8 cellular contexts compared by ENCODE assay signal in the genomic region with DNA sequence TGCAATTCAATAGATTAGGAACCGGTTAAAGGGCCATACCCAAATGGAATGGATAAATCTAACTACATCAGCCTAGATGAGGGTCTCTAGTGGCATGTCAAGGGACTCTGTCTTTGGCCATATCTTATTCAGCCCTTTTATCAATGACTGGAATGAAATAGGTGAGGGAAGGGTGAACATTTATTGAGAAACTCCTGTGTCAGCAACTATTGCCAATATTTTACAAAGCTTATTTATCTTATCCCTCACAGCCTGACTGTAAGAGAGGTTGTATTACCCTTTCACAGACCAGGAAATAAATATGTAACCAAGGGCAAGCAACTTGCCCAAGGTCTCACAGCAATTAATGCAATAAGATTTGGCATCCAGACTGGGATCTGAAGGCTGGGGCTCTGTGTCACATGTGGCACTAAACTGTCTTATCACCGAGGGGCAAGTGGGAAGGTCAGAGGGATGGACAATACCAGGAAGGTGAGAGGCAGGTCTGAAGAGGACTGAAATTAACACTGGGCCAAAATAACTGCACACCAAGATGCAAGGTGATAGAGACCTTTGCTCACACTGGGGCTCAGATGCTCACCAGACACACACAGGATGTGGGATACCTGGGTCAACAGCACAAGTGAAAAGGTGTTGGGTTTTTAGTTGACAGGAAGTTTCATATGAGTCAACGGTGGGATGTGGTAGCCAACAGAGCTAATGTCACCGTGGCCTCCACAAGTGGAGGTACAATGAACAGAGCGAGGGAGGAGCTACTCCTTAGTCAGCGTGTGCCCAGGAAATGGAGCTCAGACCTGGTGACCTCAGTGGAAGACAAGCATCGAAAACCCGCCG.
A peak's percentile ranks its signal among the peaks of the same experiment; 100 is the strongest.
DNase-seq lines count a peak whose midpoint lies in the region; ATAC-seq and TF ChIP-seq lines count a peak whose summit lies in the region.

No MANE protein-coding gene starts in this region.

- DNase-seq in activated CD4-positive, CD25-positive, alpha-beta regulatory T cell (lab: John Stamatoyannopoulos, UW): peak in 3 of 4 experiments; percentile 22 to 41 (median 40)
- DNase-seq in kidney tubule cell (ENCODE audit: low spot score) (peak; percentile 77), COLO829 (ENCODE audit: low spot score) (no peak), left ventricle myocardium superior (no peak), HCEC 1CT (no peak), HuH-7.5 (ENCODE audit: low spot score) (no peak)

- intact Hi-C loops in left ventricle myocardium superior (cut with micrococcal nuclease): no loop called here

- no peak for TF ChIP-seq POLR2A in GM18505 (IDR thresholded peaks at IDR 0.05; ENCODE audit: borderline replicate concordance, extremely low read depth, insufficient read depth, insufficient read length)

- ATAC-seq in GM18505 (IDR thresholded peaks at IDR 0.05; ENCODE audit: unreplicated experiment): peak; percentile 86
- peak; percentile 81 for ATAC-seq in HG02884 (IDR thresholded peaks at IDR 0.05; ENCODE audit: unreplicated experiment)
- no peak for ATAC-seq in left ventricle myocardium superior

Comparison
In these comparisons a context has a peak if more than half of its experiments do, and no peak if none do; other contexts are left out.
1. DNase-seq: peak in activated CD4-positive, CD25-positive, alpha-beta regulatory T cell (3 of 4) and kidney tubule cell (single experiment); none in COLO829 (single experiment), left ventricle myocardium superior (single experiment), HCEC 1CT (single experiment) and HuH-7.5 (single experiment).